Comparison of ENCODE assay signal across 17 cellular contexts in genomic region chr9:122406264-122406890, GRCh38. TPM values are rescaled to one million over a fixed set of nuclear protein-coding genes. Genes with fewer than 3 reads are reported as not detected.
DNase-seq lines count a peak whose midpoint lies in the region; ATAC-seq and TF ChIP-seq lines count a peak whose summit lies in the region.
"Had no signal": no experiment of that assay in that cellular context is flagged by ENCODE, and none has a peak within 500 bp of the region (broad histone marks: within the 10 kb centered on the region; RNA-seq: fewer than 3 reads in every experiment).

No MANE protein-coding gene starts in this region.

- H3K27ac ChIP-seq in HUES6 (ENCODE audit: low read depth, low read length), result no peak overlapping the region
- H3K27ac ChIP-seq: left lung, SJCRH30 had no signal

- H3K36me3 Mint-ChIP-seq in chondrocyte (ENCODE audit: low read depth) (no peaks in the 10 kb centered on the region), nephron (ENCODE audit: low read depth) (no peaks in the 10 kb centered on the region), glutamatergic neuron (ENCODE audit: unreplicated experiment) (peaks cover 12% of the 10 kb centered on the region)
- H3K36me3 Mint-ChIP-seq: natural killer cell had no signal

- H3K27me3 ChIP-seq in HUES6 (ENCODE audit: control insufficient read depth, insufficient read depth, low read length), result peaks cover 9% of the 10 kb centered on the region; the same call in 1 of the 2 replicates
- H3K27me3 ChIP-seq: SJCRH30, transverse colon had no signal

- H3K27me3 Mint-ChIP-seq in chondrocyte (ENCODE audit: low read depth), result no peaks in the 10 kb centered on the region
- peaks cover 36% of the 10 kb centered on the region for H3K27me3 Mint-ChIP-seq in nephron (ENCODE audit: low read depth)
- no peaks in the 10 kb centered on the region for H3K27me3 Mint-ChIP-seq in glutamatergic neuron (ENCODE audit: unreplicated experiment)

- H3K9me3 ChIP-seq in HUES6 (ENCODE audit: control insufficient read depth, insufficient read depth, low read depth, low read length), result peaks cover 6% of the 10 kb centered on the region; the same call in 1 of the 2 replicates
- H3K9me3 ChIP-seq: left lung, SJCRH30, transverse colon had no signal

- H3K4me3 ChIP-seq in HUES6 (ENCODE audit: low read depth, low read length), result peak overlapping the region; percentile 46; the same call in 1 of the 2 replicates
- H3K4me3 ChIP-seq: left lung, SJCRH30 had no signal

- H3K9ac ChIP-seq in HUES6 (ENCODE audit: low read length), result no peak overlapping the region

- H3K27ac Mint-ChIP-seq in chondrocyte (ENCODE audit: unreplicated experiment) (no peak overlapping the region), nephron (no peak overlapping the region), glutamatergic neuron (ENCODE audit: unreplicated experiment) (no peak overlapping the region)
- H3K27ac Mint-ChIP-seq: natural killer cell had no signal

- peaks cover 10% of the 10 kb centered on the region for H3K4me1 Mint-ChIP-seq in chondrocyte (ENCODE audit: low read depth)
- H3K4me1 Mint-ChIP-seq in nephron, result no peaks in the 10 kb centered on the region
- no peaks in the 10 kb centered on the region for H3K4me1 Mint-ChIP-seq in glutamatergic neuron (ENCODE audit: low read depth, unreplicated experiment)
- H3K4me1 Mint-ChIP-seq: natural killer cell had no signal

- H3K4me1 ChIP-seq in HUES6 (ENCODE audit: control insufficient read depth, insufficient read depth, low read length), result no peaks in the 10 kb centered on the region
- H3K4me1 ChIP-seq: left lung had no signal

- no peak for TF ChIP-seq CTCF in chondrocyte (IDR thresholded peaks at IDR 0.05)
- TF ChIP-seq CTCF in nephron (IDR thresholded peaks at IDR 0.05; ENCODE audit: unreplicated experiment in 3 of 3), result no peak
- TF ChIP-seq CTCF in glutamatergic neuron (IDR thresholded peaks at IDR 0.05; ENCODE audit: partially characterized antibody, unreplicated experiment), result no peak

- DNase-seq in COR-L47 (lab: John Stamatoyannopoulos, UW) (peak; percentile 59), chondrocyte (ENCODE audit: low spot score) (no peak), C1 segment of cervical spinal cord (lab: John Stamatoyannopoulos, UW) (no peak), posterior vena cava (ENCODE audit: low spot score) (no peak), glutamatergic neuron (no peak)
- DNase-seq: activated gamma-delta T cell treated with Interleukin-2 at 50 U/mL for 16 hours; cortex of kidney; H7; natural killer cell; retina; SJCRH30; stimulated activated CD8-positive, alpha-beta memory T cell treated with anti-CD3 and anti-CD28 coated beads, Interleukin-4, amount 100 ng/mL, for 48 hours; transverse colon had no signal

- H3K4me3 Mint-ChIP-seq in chondrocyte (ENCODE audit: unreplicated experiment) (peak overlapping the region; percentile 66), nephron (peak overlapping the region in 2 of 3 experiments; percentile 48 to 60), glutamatergic neuron (ENCODE audit: unreplicated experiment) (no peak overlapping the region)
- H3K4me3 Mint-ChIP-seq: natural killer cell had no signal

- H3K9me3 Mint-ChIP-seq in chondrocyte (ENCODE audit: low read depth) (no peaks in the 10 kb centered on the region), nephron (peaks cover 3% of the 10 kb centered on the region), glutamatergic neuron (ENCODE audit: unreplicated experiment) (peaks cover 5% of the 10 kb centered on the region)
- H3K9me3 Mint-ChIP-seq: natural killer cell had no signal

- no peak for ATAC-seq in GM21515 (IDR thresholded peaks at IDR 0.05; ENCODE audit: unreplicated experiment)
- ATAC-seq: left lung had no signal

- H3K36me3 ChIP-seq in HUES6 (ENCODE audit: control insufficient read depth, insufficient read depth, low read length), result no peaks in the 10 kb centered on the region
- H3K36me3 ChIP-seq: left lung, SJCRH30, transverse colon had no signal

- intact Hi-C loops in posterior vena cava (cut with DNase I), result no loop called here

RNA-seq across cellular contexts. Expression of gene PTGS1, which starts 35.6 kb away (rescaled TPM):
- total RNA-seq in chondrocyte (0.59 to 2.7 TPM (median 0.97 TPM) in 3 replicates), posterior vena cava (10 to 100 TPM; 20.8 to 30.2 TPM), glutamatergic neuron (ENCODE audit: unreplicated experiment) (0.39 TPM)
